Comparison of ENCODE assay signal across 12 cellular contexts in the genomic region with DNA sequence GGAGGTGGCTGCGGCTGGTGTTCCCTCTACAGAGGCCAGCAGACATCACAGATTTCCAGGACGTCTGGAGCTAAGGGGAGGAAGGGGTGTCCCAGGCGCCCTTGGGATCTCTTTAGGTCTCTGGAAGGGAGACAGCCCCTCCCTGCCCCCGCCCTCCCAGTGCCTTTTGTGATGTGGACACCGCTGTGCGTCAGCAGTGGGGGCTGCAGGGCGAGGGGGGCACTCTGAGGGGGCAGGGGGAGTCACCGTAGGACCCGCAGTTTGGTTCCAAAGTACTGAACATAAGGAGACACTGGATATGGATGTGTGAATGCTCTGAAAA.
"Had no signal": no experiment of that assay in that cellular context is flagged by ENCODE, and none has a peak within 500 bp of the region (broad histone marks: within the 10 kb centered on the region; RNA-seq: fewer than 3 reads in every experiment).

No MANE protein-coding gene starts in this region.

- H3K27ac ChIP-seq: colonic mucosa, epithelial cell of prostate, gastroesophageal sphincter, vagina had no signal

- H3K9me3 ChIP-seq: colonic mucosa, gastroesophageal sphincter, vagina had no signal

- DNase-seq: activated CD8-positive, alpha-beta memory T cell treated with anti-CD3 and anti-CD28 coated beads, Interleukin-2, amount 50 U/mL, for 48 hours; activated CD8-positive, alpha-beta T cell treated with anti-CD3 and anti-CD28 coated beads, Interleukin-2, amount 10 ng/mL, durations not matched to agents 7 days and 5 days; colonic mucosa; effector CD8-positive, alpha-beta T cell; midbrain; naive B cell; SW 1271; T-helper 9 cell had no signal

- H3K4me3 Mint-ChIP-seq: activated CD4-positive, alpha-beta T cell treated with anti-CD3 and anti-CD28 coated beads for 36 hours; activated CD8-positive, alpha-beta T cell treated with anti-CD3 and anti-CD28 coated beads, Interleukin-2, amount 10 ng/mL, durations not matched to agents 7 days and 5 days; naive B cell had no signal

- H3K36me3 ChIP-seq: colonic mucosa, gastroesophageal sphincter, vagina had no signal

- H3K27ac Mint-ChIP-seq: activated CD4-positive, alpha-beta T cell treated with anti-CD3 and anti-CD28 coated beads for 36 hours had no signal

- H3K36me3 Mint-ChIP-seq: naive B cell had no signal

- H3K9me3 Mint-ChIP-seq: naive B cell had no signal

- ATAC-seq: activated CD4-positive, alpha-beta T cell treated with anti-CD3 and anti-CD28 coated beads for 36 hours; activated CD8-positive, alpha-beta T cell treated with anti-CD3 and anti-CD28 coated beads, Interleukin-2, amount 10 ng/mL, durations not matched to agents 7 days and 5 days; gastroesophageal sphincter had no signal

- H3K27me3 Mint-ChIP-seq: activated CD4-positive, alpha-beta T cell treated with anti-CD3 and anti-CD28 coated beads for 36 hours had no signal

- H3K4me3 ChIP-seq: colonic mucosa, gastroesophageal sphincter, vagina had no signal

- H3K4me1 ChIP-seq: colonic mucosa had no signal

- H3K27me3 ChIP-seq: colonic mucosa, gastroesophageal sphincter, vagina had no signal
